In genomic region chr2:159640176-159640575, GRCh38 we compare ENCODE assay signal across 29 cellular contexts.
"Had no signal": no experiment of that assay in that cellular context is flagged by ENCODE, and none has a peak within 500 bp of the region (broad histone marks: within the 10 kb centered on the region; RNA-seq: fewer than 3 reads in every experiment).

No MANE protein-coding gene starts in this region.

- H3K27ac ChIP-seq: esophagus muscularis mucosa, gastroesophageal sphincter, hepatocyte, neutrophil, ovary, prostate gland, thoracic aorta, vagina had no signal

- DNase-seq: activated CD4-positive, alpha-beta T cell treated with anti-CD3 and anti-CD28 coated beads for 36 hours; activated CD4-positive, CD25-positive, alpha-beta regulatory T cell; activated CD8-positive, alpha-beta T cell treated with anti-CD3 and anti-CD28 coated beads, Interleukin-2, amount 10 ng/mL, durations not matched to agents 7 days and 5 days; activated naive CD4-positive, alpha-beta T cell; activated T-cell treated with anti-CD3 and anti-CD28 coated beads for 4 hours; activated T-cell treated with anti-CD3 and anti-CD28 coated beads, Interleukin-2, amount 50 U/mL, for 72 hours; aorta; cortex of kidney; left cardiac atrium; left ventricle myocardium superior; naive B cell; nephron progenitor cell; ovary; retina; small intestine; stimulated activated CD4-positive, alpha-beta T cell treated with anti-CD3 and anti-CD28 coated beads, Interleukin-4, amount 100 ng/mL, for 24 hours; T-helper 1 cell; trophoblast cell had no signal

- H3K36me3 ChIP-seq: esophagus muscularis mucosa, gastroesophageal sphincter, neutrophil, ovary, prostate gland, thoracic aorta, vagina had no signal

- H3K9me3 ChIP-seq: neutrophil, ovary, prostate gland had no signal

- FAIRE-seq: keratinocyte, small intestine had no signal

- ATAC-seq: activated CD4-positive, alpha-beta T cell treated with anti-CD3 and anti-CD28 coated beads for 36 hours; activated CD8-positive, alpha-beta T cell treated with anti-CD3 and anti-CD28 coated beads, Interleukin-2, amount 10 ng/mL, durations not matched to agents 7 days and 5 days; activated naive CD4-positive, alpha-beta T cell treated with anti-CD3 and anti-CD28 coated beads, Interleukin-2, amount 50 U/mL, for 72 hours; activated T-cell treated with anti-CD3 and anti-CD28 coated beads, Interleukin-2, amount 50 U/mL, for 72 hours; gastroesophageal sphincter; left cardiac atrium; left ventricle myocardium superior; sciatic nerve; stimulated activated effector memory CD8-positive, alpha-beta T cell treated with anti-CD3 and anti-CD28 coated beads, Interleukin-12 subunit alpha, Interleukin-12 subunit beta, amount 100 ng/mL, for 72 hours had no signal

- H3K4me3 ChIP-seq: esophagus muscularis mucosa, gastroesophageal sphincter, hepatocyte, ovary, prostate gland, thoracic aorta, vagina had no signal

- H3K4me2 ChIP-seq: hepatocyte had no signal

- H3K79me2 ChIP-seq: hepatocyte had no signal

- H3K4me1 ChIP-seq: prostate gland, vagina had no signal

- H2AFZ ChIP-seq: hepatocyte had no signal

- H3K27me3 ChIP-seq: esophagus muscularis mucosa, gastroesophageal sphincter, hepatocyte, neutrophil, ovary, vagina had no signal
